Comparison of ENCODE assay signal across 17 cellular contexts in the genomic region with DNA sequence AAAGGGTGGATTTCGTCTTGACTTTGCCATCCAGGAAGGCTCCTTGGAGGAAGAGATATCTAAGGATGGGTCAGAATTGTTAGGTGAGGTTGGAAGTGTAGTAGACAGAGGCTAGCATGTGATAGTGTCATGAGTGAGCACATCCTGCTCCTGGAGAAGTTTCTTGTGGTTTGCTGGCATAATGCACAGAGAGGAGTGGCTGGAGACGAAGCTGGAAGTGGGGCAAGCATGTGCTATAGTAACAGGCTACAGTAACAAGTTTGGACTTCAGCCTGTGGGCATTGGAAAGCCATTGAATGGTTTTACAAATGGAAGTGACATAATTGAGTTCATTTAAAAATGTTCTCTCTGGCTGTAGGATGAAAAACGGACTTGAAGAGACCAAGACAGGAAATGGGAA.
"Had no signal": no experiment of that assay in that cellular context is flagged by ENCODE, and none has a peak within 500 bp of the region (broad histone marks: within the 10 kb centered on the region; RNA-seq: fewer than 3 reads in every experiment).

No MANE protein-coding gene starts in this region.

- H3K9me3 ChIP-seq: adrenal gland, heart left ventricle, left ventricle myocardium inferior, thyroid gland had no signal

- H3K27ac Mint-ChIP-seq: activated B cell treated with CpG ODN at 0.5 μM for 24 hours; activated CD4-positive, alpha-beta T cell treated with anti-CD3 and anti-CD28 coated beads, Interleukin-2, amount 10 ng/mL, durations not matched to agents 24 days and 14 days; naive B cell; progenitor cell of endocrine pancreas; stimulated activated effector memory CD8-positive, alpha-beta T cell treated with anti-CD3 and anti-CD28 coated beads, Interleukin-12 subunit alpha, Interleukin-12 subunit beta, amount 100 ng/mL, for 72 hours; T-helper 1 cell treated with Interleukin-12 subunit alpha and Interleukin-12 subunit beta and Interleukin-4 antibody, amounts not matched to agents 30 μg/mL and 1 μg/mL, for 36 hours had no signal

- H3K4me1 Mint-ChIP-seq: activated B cell treated with CpG ODN at 0.5 μM for 24 hours; activated CD4-positive, alpha-beta T cell treated with anti-CD3 and anti-CD28 coated beads, Interleukin-2, amount 10 ng/mL, durations not matched to agents 24 days and 14 days; central memory CD8-positive, alpha-beta T cell; naive B cell; stimulated activated effector memory CD8-positive, alpha-beta T cell treated with anti-CD3 and anti-CD28 coated beads, Interleukin-12 subunit alpha, Interleukin-12 subunit beta, amount 100 ng/mL, for 72 hours had no signal

- H3K4me1 ChIP-seq: adrenal gland, left ventricle myocardium inferior, thyroid gland had no signal

- DNase-seq: activated B cell treated with CpG ODN at 0.5 μM for 24 hours; activated CD4-positive, alpha-beta T cell treated with anti-CD3 and anti-CD28 coated beads, Interleukin-2, amount 10 ng/mL, durations not matched to agents 24 days and 14 days; activated naive CD4-positive, alpha-beta T cell treated with anti-CD3 and anti-CD28 coated beads, Interleukin-2, amount 50 U/mL, for 16 hours; dermis blood vessel endothelial cell; heart left ventricle; left ventricle myocardium inferior; midbrain; naive B cell; right cardiac atrium; thyroid gland had no signal

- H3K27ac ChIP-seq: adrenal gland, heart left ventricle, left ventricle myocardium inferior, thyroid gland had no signal

- ATAC-seq: esophagus mucosa; heart left ventricle; stimulated activated effector memory CD8-positive, alpha-beta T cell treated with anti-CD3 and anti-CD28 coated beads, Interleukin-12 subunit alpha, Interleukin-12 subunit beta, amount 100 ng/mL, for 72 hours had no signal

- H3K27me3 Mint-ChIP-seq: activated B cell treated with CpG ODN at 0.5 μM for 24 hours; activated CD4-positive, alpha-beta T cell treated with anti-CD3 and anti-CD28 coated beads, Interleukin-2, amount 10 ng/mL, durations not matched to agents 24 days and 14 days; central memory CD8-positive, alpha-beta T cell; naive B cell; progenitor cell of endocrine pancreas had no signal

- H3K9me3 Mint-ChIP-seq: activated CD4-positive, alpha-beta T cell treated with anti-CD3 and anti-CD28 coated beads, Interleukin-2, amount 10 ng/mL, durations not matched to agents 24 days and 14 days; T-helper 1 cell treated with Interleukin-12 subunit alpha and Interleukin-12 subunit beta and Interleukin-4 antibody, amounts not matched to agents 30 μg/mL and 1 μg/mL, for 36 hours had no signal

- H3K36me3 ChIP-seq: adrenal gland, heart left ventricle, left ventricle myocardium inferior, thyroid gland had no signal

- H3K4me3 ChIP-seq: adrenal gland, heart left ventricle, left ventricle myocardium inferior, smooth muscle cell, thyroid gland had no signal

- H3K27me3 ChIP-seq: adrenal gland, heart left ventricle, thyroid gland had no signal

- H3K4me3 Mint-ChIP-seq: activated B cell treated with CpG ODN at 0.5 μM for 24 hours; activated CD4-positive, alpha-beta T cell treated with anti-CD3 and anti-CD28 coated beads, Interleukin-2, amount 10 ng/mL, durations not matched to agents 24 days and 14 days; central memory CD8-positive, alpha-beta T cell; naive B cell; stimulated activated effector memory CD8-positive, alpha-beta T cell treated with anti-CD3 and anti-CD28 coated beads, Interleukin-12 subunit alpha, Interleukin-12 subunit beta, amount 100 ng/mL, for 72 hours; T-helper 1 cell treated with Interleukin-12 subunit alpha and Interleukin-12 subunit beta and Interleukin-4 antibody, amounts not matched to agents 30 μg/mL and 1 μg/mL, for 36 hours had no signal

- H3K36me3 Mint-ChIP-seq: naive B cell; stimulated activated effector memory CD8-positive, alpha-beta T cell treated with anti-CD3 and anti-CD28 coated beads, Interleukin-12 subunit alpha, Interleukin-12 subunit beta, amount 100 ng/mL, for 72 hours had no signal
